In genomic region chr17:63498621-63499195, GRCh38 we compare ENCODE assay signal across 21 cellular contexts. TPM values are rescaled to one million over a fixed set of nuclear protein-coding genes. Genes with fewer than 3 reads are reported as not detected.
DNase-seq lines count a peak whose midpoint lies in the region; ATAC-seq and TF ChIP-seq lines count a peak whose summit lies in the region.
"Had no signal": no experiment of that assay in that cellular context is flagged by ENCODE, and none has a peak within 500 bp of the region (broad histone marks: within the 10 kb centered on the region; RNA-seq: fewer than 3 reads in every experiment).

No MANE protein-coding gene starts in this region.

- peaks cover 32% of the 10 kb centered on the region for H3K27me3 Mint-ChIP-seq in osteocyte (ENCODE audit: unreplicated experiment)
- peaks cover 15 to 16% of the 10 kb centered on the region in 2 donors for H3K27me3 Mint-ChIP-seq in natural killer cell (ENCODE audit: low read depth in 2 of 2)
- H3K27me3 Mint-ChIP-seq in immature natural killer cell (ENCODE audit: low read depth in 3 of 3), result peaks cover 3 to 13% (median 5%) of the 10 kb centered on the region in 3 donors

- H3K27me3 ChIP-seq in fibroblast of lung (ENCODE audit: control insufficient read depth, insufficient read depth, low read length), result peaks cover 2% of the 10 kb centered on the region
- H3K27me3 ChIP-seq: BLaER1, hepatocyte had no signal

- H3K36me3 Mint-ChIP-seq in osteocyte (ENCODE audit: unreplicated experiment) (no peaks in the 10 kb centered on the region), natural killer cell (no peaks in the 10 kb centered on the region), immature natural killer cell (no peaks in the 10 kb centered on the region)
- H3K36me3 Mint-ChIP-seq: activated naive CD8-positive, alpha-beta T cell treated with anti-CD3 and anti-CD28 coated beads, Interleukin-2, amount 10 ng/mL, durations not matched to agents 7 days and 5 days had no signal

- no peak for TF ChIP-seq CTCF in fibroblast of lung (conservative IDR thresholded peaks at IDR 0.05 in 1 of 2, IDR thresholded peaks at IDR 0.05 in 1 of 2; ENCODE audit: low read depth in 1 of 2, low read length in 2 of 2)
- no peak for TF ChIP-seq CTCF in osteocyte (IDR thresholded peaks at IDR 0.05)
- no peak for TF ChIP-seq CTCF in natural killer cell (IDR thresholded peaks at IDR 0.05)

- H3K9me3 ChIP-seq in fibroblast of lung (ENCODE audit: control insufficient read depth, insufficient read depth, low read depth, low read length), result no peaks in the 10 kb centered on the region
- H3K9me3 ChIP-seq: BLaER1, HAP-1, SK-N-SH had no signal

- H3K79me2 ChIP-seq in fibroblast of lung (ENCODE audit: control insufficient read depth, insufficient read depth, low read length), result no peaks in the 10 kb centered on the region
- H3K79me2 ChIP-seq: hepatocyte had no signal

- ATAC-seq in GM21367 (IDR thresholded peaks at IDR 0.05; ENCODE audit: unreplicated experiment), result no peak
- no peak for ATAC-seq in natural killer cell

- H3K36me3 ChIP-seq in fibroblast of lung (ENCODE audit: control insufficient read depth, insufficient read depth, low read length), result no peaks in the 10 kb centered on the region
- H3K36me3 ChIP-seq: BLaER1, HAP-1 had no signal

- no peak overlapping the region for H3K4me3 ChIP-seq in fibroblast of lung (replicated peaks in 1 of 4; ENCODE audit: control extremely low read depth in 1 of 4, insufficient read depth in 1 of 4, low read depth in 3 of 4, low read length in 4 of 4)
- H3K4me3 ChIP-seq: BLaER1, HAP-1, hepatocyte had no signal

- H3K9ac ChIP-seq in fibroblast of lung (ENCODE audit: insufficient read depth, low read length), result peak overlapping the region; percentile 7
- H3K9ac ChIP-seq: BLaER1, SK-N-SH had no signal

- no peaks in the 10 kb centered on the region for H4K20me1 ChIP-seq in fibroblast of lung (ENCODE audit: control insufficient read depth, extremely low read depth, insufficient read depth, low read length)
- H4K20me1 ChIP-seq: BLaER1 had no signal

- peaks cover 6% of the 10 kb centered on the region for H3K4me1 ChIP-seq in fibroblast of lung (ENCODE audit: control insufficient read depth, extremely low read depth, insufficient read depth, low read length)
- H3K4me1 ChIP-seq: HAP-1 had no signal

- peaks cover 8% of the 10 kb centered on the region for H3K4me1 Mint-ChIP-seq in osteocyte (ENCODE audit: unreplicated experiment)
- H3K4me1 Mint-ChIP-seq in natural killer cell, result no peaks in the 10 kb centered on the region
- no peaks in the 10 kb centered on the region for H3K4me1 Mint-ChIP-seq in immature natural killer cell
- H3K4me1 Mint-ChIP-seq: activated naive CD8-positive, alpha-beta T cell treated with anti-CD3 and anti-CD28 coated beads, Interleukin-2, amount 10 ng/mL, durations not matched to agents 7 days and 5 days; central memory CD8-positive, alpha-beta T cell had no signal

- H3K27ac ChIP-seq in fibroblast of lung (ENCODE audit: insufficient read depth, low read length), result peak overlapping the region; percentile 47
- H3K27ac ChIP-seq: BLaER1, hepatocyte had no signal

- no peak overlapping the region for H2AFZ ChIP-seq in fibroblast of lung (ENCODE audit: low read length)
- H2AFZ ChIP-seq: hepatocyte had no signal

- H3K9me3 Mint-ChIP-seq in osteocyte (ENCODE audit: unreplicated experiment) (no peaks in the 10 kb centered on the region), natural killer cell (no peaks in the 10 kb centered on the region), immature natural killer cell (no peaks in the 10 kb centered on the region)
- H3K9me3 Mint-ChIP-seq: activated naive CD8-positive, alpha-beta T cell treated with anti-CD3 and anti-CD28 coated beads, Interleukin-2, amount 10 ng/mL, durations not matched to agents 7 days and 5 days; activated T-cell treated with anti-CD3 and anti-CD28 coated beads, Interleukin-2, amount 50 U/mL, for 24 hours; central memory CD8-positive, alpha-beta T cell had no signal

- intact Hi-C loops in natural killer cell (cut with micrococcal nuclease), result no loop called here

- H3K27ac Mint-ChIP-seq in osteocyte (ENCODE audit: unreplicated experiment), result peak overlapping the region; percentile 63
- no peak overlapping the region for H3K27ac Mint-ChIP-seq in natural killer cell
- no peak overlapping the region for H3K27ac Mint-ChIP-seq in immature natural killer cell
- H3K27ac Mint-ChIP-seq: activated naive CD8-positive, alpha-beta T cell treated with anti-CD3 and anti-CD28 coated beads, Interleukin-2, amount 10 ng/mL, durations not matched to agents 7 days and 5 days; activated T-cell treated with anti-CD3 and anti-CD28 coated beads, Interleukin-2, amount 50 U/mL, for 24 hours had no signal

- H3K4me3 Mint-ChIP-seq in osteocyte (ENCODE audit: unreplicated experiment) (no peak overlapping the region), natural killer cell (no peak overlapping the region), immature natural killer cell (no peak overlapping the region)
- H3K4me3 Mint-ChIP-seq: activated naive CD8-positive, alpha-beta T cell treated with anti-CD3 and anti-CD28 coated beads, Interleukin-2, amount 10 ng/mL, durations not matched to agents 7 days and 5 days; activated T-cell treated with anti-CD3 and anti-CD28 coated beads, Interleukin-2, amount 50 U/mL, for 24 hours; central memory CD8-positive, alpha-beta T cell had no signal

- H3K4me2 ChIP-seq in fibroblast of lung (ENCODE audit: extremely low read depth, insufficient read depth, low read length), result peak overlapping the region; percentile 64
- H3K4me2 ChIP-seq: BLaER1, hepatocyte, SK-N-SH had no signal

- DNase-seq in EH (ENCODE audit: low read depth) (peak; percentile 87), NCI-H226 (peak; percentile 16), fibroblast of lung (ENCODE audit: low read depth in 2 of 2) (peak; percentile 62 to 71), osteocyte (ENCODE audit: extremely low spot score, unreplicated experiment) (no peak), mesenteric fat pad (ENCODE audit: low spot score) (no peak), natural killer cell (no peak), immature natural killer cell (no peak)
- DNase-seq: activated CD4-positive, alpha-beta T cell treated with anti-CD3 and anti-CD28 coated beads, Interleukin-2, amount 50 U/mL, for 1 hour; activated naive CD8-positive, alpha-beta T cell treated with anti-CD3 and anti-CD28 coated beads, Interleukin-2, amount 10 ng/mL, durations not matched to agents 7 days and 5 days; activated T-cell treated with anti-CD3 and anti-CD28 coated beads, Interleukin-2, amount 50 U/mL, for 24 hours; left colon; NCI-H187 had no signal

RNA-seq across cellular contexts. Expression of gene ACE, which starts 21.8 kb away (rescaled TPM):
- total RNA-seq in fibroblast of lung (2.5 and 2.6 TPM in 2 replicates), osteocyte (0.91 and 1.1 TPM in 2 replicates), mesenteric fat pad (14.1 TPM), natural killer cell (1 to 10 TPM in 2 of 3 donors, under 1 TPM in 1; 0.86 to 1.2 (median 1.0) TPM)
- polyA plus RNA-seq in fibroblast of lung (0.92 and 3.4 TPM in 2 replicates), immature natural killer cell (under 1 TPM in 1 of 3 donors, not detected in 2; 0.28 TPM)
- 2.0 and 5.2 TPM in 2 replicates for polyA plus RNA-seq in fibroblast of lung (2012)
- 2.3 and 20.0 TPM in 2 replicates for polyA minus RNA-seq in fibroblast of lung (ENCODE audit: low replicate concordance)

RNA-seq across cellular contexts. Expression of gene KCNH6, which starts 24.4 kb away (rescaled TPM):
- total RNA-seq in fibroblast of lung (not detected in 2 replicates), osteocyte (not detected in 2 replicates), mesenteric fat pad (not detected), natural killer cell (not detected)
- polyA plus RNA-seq in fibroblast of lung (not detected in 2 replicates), immature natural killer cell (not detected)
- polyA plus RNA-seq in fibroblast of lung (2012), result not detected in 2 replicates
- not detected in 2 replicates for polyA minus RNA-seq in fibroblast of lung (ENCODE audit: low replicate concordance)
- total RNA-seq: activated naive CD8-positive, alpha-beta T cell treated with anti-CD3 and anti-CD28 coated beads, Interleukin-2, amount 10 ng/mL, durations not matched to agents 7 days and 5 days; endothelial cell of umbilical vein; MCF 10A; posterior vena cava had no signal
- polyA plus RNA-seq: hepatocyte had no signal

RNA-seq across cellular contexts. Expression of gene DCAF7, which starts 51.6 kb away (rescaled TPM):
- 10.0 and 13.9 TPM in 2 replicates for total RNA-seq in fibroblast of lung
- polyA plus RNA-seq in fibroblast of lung, result 38.8 and 42.6 TPM in 2 replicates
- 35.6 and 39.3 TPM in 2 replicates for polyA plus RNA-seq in fibroblast of lung (2012)
- 146 and 204 TPM in 2 replicates for polyA minus RNA-seq in fibroblast of lung (ENCODE audit: low replicate concordance)
- 93.9 and 97.4 TPM in 2 replicates for total RNA-seq in osteocyte
- 49.6 TPM for total RNA-seq in mesenteric fat pad
- 10 to 100 TPM; 55.5 to 83.5 (median 72.2) TPM for total RNA-seq in natural killer cell
- 100 to 1,000 TPM in 2 of 3 donors, 10 to 100 TPM in 1; 69.2 to 124 (median 113) TPM for polyA plus RNA-seq in immature natural killer cell

RNA-seq across cellular contexts. Expression of gene CYB561, which starts 52.6 kb away (rescaled TPM):
- total RNA-seq in fibroblast of lung (11.6 and 13.7 TPM in 2 replicates), osteocyte (5.7 and 6.1 TPM in 2 replicates), mesenteric fat pad (26.7 TPM), natural killer cell (10 to 100 TPM; 16.3 to 19.3 (median 19.2) TPM)
- polyA plus RNA-seq in fibroblast of lung (7.6 and 7.8 TPM in 2 replicates), immature natural killer cell (10 to 100 TPM; 13.7 to 22.4 (median 21.0) TPM)
- polyA plus RNA-seq in fibroblast of lung (2012), result 9.0 and 10.6 TPM in 2 replicates
- 56.9 and 59.4 TPM in 2 replicates for polyA minus RNA-seq in fibroblast of lung (ENCODE audit: low replicate concordance)

Comparison
In these comparisons a context has a peak if more than half of its experiments do, and no peak if none do; other contexts are left out.
1. DNase-seq: peak in EH (single experiment), NCI-H226 (single experiment) and fibroblast of lung (2 of 2); none in osteocyte (single experiment), mesenteric fat pad (single experiment), natural killer cell (single experiment) and immature natural killer cell (0 of 3).